ENCODE assay signal across 1 cellular context in the genomic region with DNA sequence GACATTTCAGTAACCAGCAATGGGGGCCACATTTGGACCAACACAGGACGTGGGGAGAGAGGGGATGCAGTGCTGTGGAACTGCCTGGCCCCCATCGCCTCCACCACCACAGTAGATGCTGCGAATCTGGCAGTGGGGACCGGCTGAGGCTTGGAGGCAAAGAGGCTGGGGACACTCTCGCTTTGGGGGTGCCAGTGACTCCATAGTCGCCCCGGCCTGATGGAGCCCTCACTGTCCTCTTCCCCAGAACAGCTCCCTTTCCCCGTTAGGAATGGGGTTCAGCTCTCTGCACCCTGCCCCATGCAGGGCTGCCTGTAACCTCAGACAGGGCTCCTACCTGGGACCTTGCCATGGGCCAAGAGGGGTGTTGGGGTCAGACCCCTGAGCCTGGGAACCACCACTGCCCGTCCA.
TF ChIP-seq lines count a peak whose summit lies in the region.

No MANE protein-coding gene starts in this region.

TF ChIP-seq in H1, 55 proteins besides CTCF, POLR2A, EP300 and RAD21:
- TF ChIP-seq SIRT6 (IDR thresholded peaks at IDR 0.05; ENCODE audit: low read length) (no peak), MAX (IDR thresholded peaks at IDR 0.05) (no peak), TAF7 (optimal IDR thresholded peaks at IDR 0.05; ENCODE audit: borderline replicate concordance, low read depth, low read length) (no peak)
